ENCODE assay signal across 12 cellular contexts in genomic region chr3:125061170-125061569, GRCh38. TPM values are rescaled to one million over a fixed set of nuclear protein-coding genes. Genes with fewer than 3 reads are reported as not detected.
DNase-seq lines count a peak whose midpoint lies in the region; ATAC-seq and TF ChIP-seq lines count a peak whose summit lies in the region.
"Had no signal": no experiment of that assay in that cellular context is flagged by ENCODE, and none has a peak within 500 bp of the region (broad histone marks: within the 10 kb centered on the region; RNA-seq: fewer than 3 reads in every experiment).

No MANE protein-coding gene starts in this region.

- intact Hi-C loops in Right ventricle myocardium inferior (cut with DNase I) (loop anchor here (5.0 kb wide), 1 partner anchor 56 kb away; no protein-coding TSS in a partner anchor), cardiac septum (cut with DNase I) (no loop called here)

- peak overlapping the region; percentile 60 for H3K4me3 ChIP-seq in fibroblast of villous mesenchyme (ENCODE audit: low read depth, low read length)

- ATAC-seq in Right ventricle myocardium inferior (peak; percentile 85), omental fat pad (ENCODE audit: low FRiP score) (peak; percentile 58), GM19035 (IDR thresholded peaks at IDR 0.05; ENCODE audit: unreplicated experiment) (no peak), HG03342 (IDR thresholded peaks at IDR 0.05; ENCODE audit: unreplicated experiment) (no peak), HG02885 (IDR thresholded peaks at IDR 0.05; ENCODE audit: poor library complexity, unreplicated experiment) (no peak)

- no peak for TF ChIP-seq CTCF in fibroblast of villous mesenchyme (IDR thresholded peaks at IDR 0.05; ENCODE audit: insufficient read depth, low read depth, low read length)
- TF ChIP-seq CTCF in omental fat pad (IDR thresholded peaks at IDR 0.05) = no peak

- DNase-seq in Right ventricle myocardium inferior (ENCODE audit: missing footprints) = no peak
- DNase-seq in cardiac septum (ENCODE audit: low spot score) = no peak
- DNase-seq in fibroblast of villous mesenchyme (ENCODE audit: low read depth) = peak; percentile 98
- DNase-seq in omental fat pad (ENCODE audit: low spot score) = no peak
- no peak for DNase-seq in anterior cingulate cortex (lab: John Stamatoyannopoulos, UW)
- DNase-seq: activated naive CD4-positive, alpha-beta T cell treated with Interleukin-2 at 50 U/mL for 16 hours; NCI-H2029; RPMI8226; stimulated activated naive CD4-positive, alpha-beta T cell treated with Interleukin-2 at 50 U/mL for 16 hours had no signal

RNA-seq across cellular contexts. Expression of gene HEG1, which starts 5.4 kb away (rescaled TPM):
- total RNA-seq in Right ventricle myocardium inferior = 95.0 TPM
- 151 TPM for total RNA-seq in cardiac septum
- total RNA-seq in fibroblast of villous mesenchyme = 110 and 199 TPM in 2 replicates
- 100 to 1,000 TPM in 3 of 4 donors, 10 to 100 TPM in 1; 95.2 to 238 (median 147) TPM for total RNA-seq in omental fat pad

Comparison
In these comparisons a context has a peak if more than half of its experiments do, and no peak if none do; other contexts are left out.
1. ATAC-seq: peak in Right ventricle myocardium inferior (single experiment) and omental fat pad (single experiment); none in GM19035 (single experiment), HG03342 (single experiment) and HG02885 (single experiment).